Comparison of ENCODE assay signal across 12 cellular contexts in the genomic region with DNA sequence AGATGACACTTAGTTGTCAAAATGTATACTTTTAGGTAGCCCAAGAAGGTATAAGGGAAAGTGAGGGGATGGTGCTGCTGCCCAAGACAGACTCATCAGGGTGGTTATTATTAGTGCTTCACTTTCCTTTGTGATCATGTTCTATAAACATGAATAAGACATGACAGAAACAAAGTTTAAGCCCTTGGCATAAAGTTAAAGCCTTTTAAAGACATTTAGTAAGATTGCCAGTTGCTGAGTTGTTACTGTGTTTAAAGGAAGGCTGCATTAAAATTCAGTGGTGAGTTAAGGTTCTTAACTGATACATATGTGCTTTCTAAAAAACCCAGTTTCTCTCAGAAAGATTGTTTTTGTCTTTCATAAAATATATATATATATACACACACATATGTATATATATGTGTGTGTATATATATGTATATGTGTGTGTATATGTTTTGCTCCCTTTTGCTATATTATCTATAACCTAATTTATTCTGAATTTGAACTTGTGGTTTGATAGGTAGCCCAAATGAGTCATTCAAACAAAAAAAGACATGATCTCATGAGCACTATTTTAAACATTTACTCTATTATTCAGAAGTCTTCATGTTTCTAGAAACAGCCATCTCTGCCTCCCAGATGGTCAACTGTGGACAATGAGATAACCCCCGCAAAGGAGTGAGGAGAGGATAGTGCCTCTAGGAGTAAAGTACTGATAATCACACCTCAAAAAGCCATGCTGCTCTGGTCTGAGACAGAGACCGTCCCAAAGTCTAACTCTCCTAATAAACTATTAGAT.
DNase-seq lines count a peak whose midpoint lies in the region; ATAC-seq, FAIRE-seq and TF ChIP-seq lines count a peak whose summit lies in the region.
"Had no signal": no experiment of that assay in that cellular context is flagged by ENCODE, and none has a peak within 500 bp of the region (broad histone marks: within the 10 kb centered on the region; RNA-seq: fewer than 3 reads in every experiment).

No MANE protein-coding gene starts in this region.

- intact Hi-C loops in heart left ventricle (cut with DNase I) (no loop called here), Right ventricle myocardium inferior (cut with DNase I) (no loop called here), K562 (cut with micrococcal nuclease) (no loop called here)
- intact Hi-C loops in CD4-positive, alpha-beta T cell (cut with DNase I, micrococcal nuclease) = no loop called here

- in situ Hi-C loops in K562 (cut with MboI) = no loop called here

- H3K4me3 ChIP-seq in heart left ventricle = no peak overlapping the region
- H3K4me3 ChIP-seq in K562 = no peak overlapping the region
- no peak overlapping the region for H3K4me3 ChIP-seq in right atrium auricular region

- H3K4me3 Mint-ChIP-seq in type B pancreatic cell = no peak overlapping the region
- H3K4me3 Mint-ChIP-seq in CD4-positive, alpha-beta T cell = no peak overlapping the region
- H3K4me3 Mint-ChIP-seq: activated CD4-positive, alpha-beta T cell treated with anti-CD3 and anti-CD28 coated beads for 36 hours; activated T-helper 17 cell treated with anti-CD3 and anti-CD28 coated beads, Interleukin-2, amount 50 U/mL, for 72 hours had no signal

- H2AFZ ChIP-seq in K562 (ENCODE audit: low read depth, low read length) = peak overlapping the region; percentile 72; the same call in 1 of the 2 replicates

- FAIRE-seq in K562 (lab: Jason Lieb, UNC) = peak; percentile 67
- FAIRE-seq: urothelium cell line had no signal

- H3K79me2 ChIP-seq in K562 (ENCODE audit: control insufficient read depth, insufficient read depth, low read length) = no peaks in the 10 kb centered on the region

- no peaks in the 10 kb centered on the region for H3K9me3 Mint-ChIP-seq in type B pancreatic cell
- no peaks in the 10 kb centered on the region for H3K9me3 Mint-ChIP-seq in CD4-positive, alpha-beta T cell
- H3K9me3 Mint-ChIP-seq: activated T-helper 17 cell treated with anti-CD3 and anti-CD28 coated beads, Interleukin-2, amount 50 U/mL, for 72 hours had no signal

- H3K4me1 ChIP-seq in heart left ventricle (peaks cover 0 to 36% (median 17%) of the 10 kb centered on the region in 12 donors), K562 (replicated peaks in 1 of 2; ENCODE audit: control insufficient read depth in 2 of 2, insufficient read depth in 2 of 2, low read length in 2 of 2) (peaks cover 0 to 22% of the 10 kb centered on the region in 2 experiments; a peak in 2 of 5 replicates), right atrium auricular region (peaks cover 0 to 27% of the 10 kb centered on the region in 2 donors)

- TF ChIP-seq CTCF in heart left ventricle (IDR thresholded peaks at IDR 0.05) (no peak), K562 (IDR thresholded peaks at IDR 0.05 in 2 of 3, conservative IDR thresholded peaks at IDR 0.05 in 1 of 3; ENCODE audit: insufficient read depth in 2 of 3, low read depth in 1 of 3, low read length in 3 of 3) (no peak), right atrium auricular region (IDR thresholded peaks at IDR 0.05) (no peak), type B pancreatic cell (conservative IDR thresholded peaks at IDR 0.05) (no peak)
- TF ChIP-seq CTCF in CD4-positive, alpha-beta T cell (IDR thresholded peaks at IDR 0.05) = no peak

- ATAC-seq in heart left ventricle = peak in 3 of 4 donors; percentile 21 to 39 (median 29)
- no peak for ATAC-seq in Right ventricle myocardium inferior
- ATAC-seq in K562 = peak; percentile 94
- ATAC-seq in CD4-positive, alpha-beta T cell (ENCODE audit: poor library complexity) = no peak
- ATAC-seq: activated CD4-positive, alpha-beta T cell treated with anti-CD3 and anti-CD28 coated beads for 36 hours; activated T-helper 17 cell treated with anti-CD3 and anti-CD28 coated beads, Interleukin-2, amount 50 U/mL, for 72 hours had no signal

- H3K27me3 Mint-ChIP-seq in type B pancreatic cell = no peaks in the 10 kb centered on the region
- H3K27me3 Mint-ChIP-seq in CD4-positive, alpha-beta T cell = no peaks in the 10 kb centered on the region

- 30 to 44% (median 32%) methylated on average over 2 of the region's 2 CpGs for WGBS in heart left ventricle, 4 donors
- WGBS in K562 (ENCODE audit: insufficient coverage, low coverage, missing lambda C conversion rate) = 0% methylated on average over 2 of the region's 2 CpGs

- peaks cover 15% of the 10 kb centered on the region for H3K4me1 Mint-ChIP-seq in type B pancreatic cell (ENCODE audit: unreplicated experiment)
- H3K4me1 Mint-ChIP-seq in CD4-positive, alpha-beta T cell (ENCODE audit: low read depth) = no peaks in the 10 kb centered on the region
- H3K4me1 Mint-ChIP-seq: activated CD4-positive, alpha-beta T cell treated with anti-CD3 and anti-CD28 coated beads for 36 hours; activated T-helper 17 cell treated with anti-CD3 and anti-CD28 coated beads, Interleukin-2, amount 50 U/mL, for 72 hours had no signal

- TF ChIP-seq RAD21 in K562 (CRISPR knock-in tag; conservative IDR thresholded peaks at IDR 0.05 in 1 of 2, IDR thresholded peaks at IDR 0.05 in 1 of 2) = no peak

- 0 out of 4 replicates have a peak overlapping the region, but pooled peaks of 1 of the 2 experiments have one; percentile 52 for H3K9ac ChIP-seq in K562 (ENCODE audit: insufficient read depth in 1 of 2, low read depth in 2 of 2, low read length in 2 of 2)

- H3K9me1 ChIP-seq in K562 (ENCODE audit: control insufficient read depth, insufficient read depth, low read length) = no peaks in the 10 kb centered on the region

- peak; percentile 76; the same call in 1 of the 2 replicates for TF ChIP-seq EP300 in K562 (IDR thresholded peaks at IDR 0.05; ENCODE audit: low read length)

- no TSS peak for BruUV-seq in K562 (replicated peaks; lab: Mats Ljungman, UMichigan)

- H3K27me3 ChIP-seq in heart left ventricle (no peaks in the 10 kb centered on the region), K562 (ENCODE audit: control insufficient read depth in 2 of 2, insufficient read depth in 2 of 2, low read length in 2 of 2) (peaks cover 2 to 5% of the 10 kb centered on the region in 2 experiments; a peak in 3 of 5 replicates), right atrium auricular region (no peaks in the 10 kb centered on the region)
- peaks cover 9% of the 10 kb centered on the region for H3K27me3 ChIP-seq in CD4-positive, alpha-beta T cell (ENCODE audit: control insufficient read depth, insufficient read depth, low read length)

- TF ChIP-seq POLR2A in heart left ventricle (IDR thresholded peaks at IDR 0.05) (no peak), K562 (conservative IDR thresholded peaks at IDR 0.05) (no peak)

- POLR2A ChIA-PET in K562 (lab: Yijun Ruan, JAX) = no interaction called here
- POLR2A ChIA-PET in CD4-positive, alpha-beta T cell (lab: Charles Lee) = no interaction called here

- CTCF ChIA-PET in K562 (lab: Yijun Ruan, JAX; ENCODE audit: low intra/inter-chr PET ratio) = no interaction called here
- CTCF ChIA-PET in CD4-positive, alpha-beta T cell (lab: Charles Lee) = no interaction called here

- peak overlapping the region in 10 of 12 donors; percentile 18 to 75 (median 55) for H3K27ac ChIP-seq in heart left ventricle
- peak overlapping the region; percentile 41; the same call in 2 of the 3 replicates for H3K27ac ChIP-seq in K562 (ENCODE audit: extremely low read depth, low read depth, low read length)
- H3K27ac ChIP-seq in right atrium auricular region = peak overlapping the region; percentile 35 to 63
- no peak overlapping the region for H3K27ac ChIP-seq in CD4-positive, alpha-beta T cell (ENCODE audit: low read depth, low read length)

- H3K36me3 ChIP-seq in heart left ventricle (no peaks in the 10 kb centered on the region), K562 (ENCODE audit: control insufficient read depth, insufficient read depth, low read length) (no peaks in the 10 kb centered on the region), right atrium auricular region (no peaks in the 10 kb centered on the region)

- H3K9me3 ChIP-seq in heart left ventricle (peaks cover 0 to 5% (median 0%) of the 10 kb centered on the region in 12 donors), K562 (replicated peaks; ENCODE audit: control insufficient read depth, insufficient read depth, low read depth, low read length) (no peaks in the 10 kb centered on the region), right atrium auricular region (no peaks in the 10 kb centered on the region)
- H3K9me3 ChIP-seq in CD4-positive, alpha-beta T cell (ENCODE audit: control insufficient read depth, low read length) = no peaks in the 10 kb centered on the region

- H3K27ac Mint-ChIP-seq in type B pancreatic cell = peak overlapping the region; percentile 34
- no peak overlapping the region for H3K27ac Mint-ChIP-seq in CD4-positive, alpha-beta T cell
- H3K27ac Mint-ChIP-seq: activated CD4-positive, alpha-beta T cell treated with anti-CD3 and anti-CD28 coated beads for 36 hours; activated T-helper 17 cell treated with anti-CD3 and anti-CD28 coated beads, Interleukin-2, amount 50 U/mL, for 72 hours had no signal

- H3K36me3 Mint-ChIP-seq in type B pancreatic cell = no peaks in the 10 kb centered on the region
- no peaks in the 10 kb centered on the region for H3K36me3 Mint-ChIP-seq in CD4-positive, alpha-beta T cell (ENCODE audit: low read depth)

- H3K4me2 ChIP-seq in K562 (ENCODE audit: insufficient read depth, low read length) = peak overlapping the region; percentile 14; the same call in 1 of the 2 replicates

- no peak for DNase-seq in heart left ventricle
- no peak for DNase-seq in Right ventricle myocardium inferior (ENCODE audit: missing footprints)
- peak; percentile 55 to 82 (median 70) for DNase-seq in K562 (ENCODE audit: extremely low read depth in 1 of 4, low spot score in 3 of 4)
- DNase-seq in right atrium auricular region (ENCODE audit: low spot score) = no peak
- no peak for DNase-seq in type B pancreatic cell (ENCODE audit: extremely low spot score, unreplicated experiment)
- no peak for DNase-seq in CD4-positive, alpha-beta T cell
- DNase-seq in NCI-H2227 (lab: John Stamatoyannopoulos, UW; ENCODE audit: unreplicated experiment) = no peak
- DNase-seq in COR-L47 (lab: John Stamatoyannopoulos, UW) = no peak
- DNase-seq: activated CD4-positive, alpha-beta T cell treated with anti-CD3 and anti-CD28 coated beads for 36 hours; NCI-H1092 had no signal

- H4K20me1 ChIP-seq in K562 (replicated peaks; ENCODE audit: control insufficient read depth, insufficient read depth, low read length) = no peaks in the 10 kb centered on the region

TF ChIP-seq in K562, 482 proteins besides CTCF, POLR2A, EP300 and RAD21 (continues in another document):
- TF ChIP-seq MAFG (tag; conservative IDR thresholded peaks at IDR 0.05) = no peak
- peak; percentile 88 for TF ChIP-seq STAT5A (IDR thresholded peaks at IDR 0.05; ENCODE audit: borderline replicate concordance, low read length)
- TF ChIP-seq FOXA3 (CRISPR knock-in tag; conservative IDR thresholded peaks at IDR 0.05 in 1 of 2, IDR thresholded peaks at IDR 0.05 in 1 of 2) = no peak
- no peak for TF ChIP-seq ZNF232 (CRISPR knock-in tag; IDR thresholded peaks at IDR 0.05)
- TF ChIP-seq BDP1 (IDR thresholded peaks at IDR 0.05; ENCODE audit: insufficient read depth, insufficient read length) = no peak
- no peak for TF ChIP-seq ZNF134 (CRISPR knock-in tag; conservative IDR thresholded peaks at IDR 0.05)
- TF ChIP-seq L3MBTL2 (IDR thresholded peaks at IDR 0.05) = no peak
- no peak for TF ChIP-seq CBX2 (IDR thresholded peaks at IDR 0.05; ENCODE audit: insufficient read depth, low read length, poor library complexity, severe bottlenecking)

Comparison
In these comparisons a context has a peak if more than half of its experiments do, and no peak if none do; other contexts are left out.
1. ATAC-seq: peak in heart left ventricle (3 of 4) and K562 (single experiment); none in Right ventricle myocardium inferior (single experiment) and CD4-positive, alpha-beta T cell (single experiment).
2. DNase-seq: peak in K562 (4 of 4); none in heart left ventricle (0 of 5), Right ventricle myocardium inferior (single experiment), right atrium auricular region (single experiment), type B pancreatic cell (single experiment), CD4-positive, alpha-beta T cell (0 of 10), NCI-H2227 (single experiment) and COR-L47 (single experiment).